Comparison of ENCODE assay signal across 1 cellular context in the genomic region with DNA sequence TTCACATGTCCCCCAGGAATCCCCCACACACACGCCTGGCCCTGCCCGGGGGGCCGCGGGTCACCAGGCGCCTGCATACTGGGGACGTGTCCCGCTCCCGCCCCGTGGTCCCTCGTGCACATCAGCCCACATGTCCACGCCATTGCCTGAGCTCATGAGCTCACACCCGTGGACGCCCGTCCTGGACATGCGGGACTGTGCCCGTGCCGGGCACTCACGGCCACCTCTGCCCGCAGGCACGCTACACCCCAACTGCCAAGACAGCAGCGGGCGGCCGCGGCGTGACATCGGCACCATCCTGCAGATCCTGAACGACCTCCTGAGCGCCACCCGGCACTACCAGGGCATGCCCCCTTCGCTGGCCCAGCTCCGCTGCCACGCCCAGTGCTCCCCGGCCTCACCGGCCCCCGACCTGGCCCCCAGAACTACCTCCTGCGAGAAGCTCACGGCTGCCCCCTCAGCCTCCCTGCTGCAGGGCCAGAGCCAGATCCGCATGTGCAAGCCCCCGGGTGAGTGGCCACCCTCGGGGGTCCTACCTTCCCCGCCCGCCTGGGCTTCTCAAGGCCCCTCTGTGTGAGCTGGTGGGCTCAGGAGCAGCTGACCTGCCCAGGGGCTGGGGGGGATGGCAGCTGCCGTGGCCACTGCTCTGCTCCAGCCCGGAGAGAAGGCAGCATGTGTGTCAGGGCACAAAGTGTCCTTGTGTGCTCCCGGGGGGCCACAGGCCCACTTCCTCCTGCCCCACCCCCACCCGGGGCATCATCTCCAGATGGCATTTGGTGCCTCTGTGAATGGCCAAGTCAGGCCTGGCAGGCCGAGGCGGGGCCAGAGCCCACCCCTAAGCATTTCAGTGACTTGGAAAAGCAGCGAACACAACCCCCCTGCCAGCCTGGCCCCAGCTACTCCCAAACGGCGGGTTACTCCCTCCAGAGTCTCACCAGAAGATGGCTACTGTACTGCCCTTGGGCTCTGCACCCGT.
A peak's percentile ranks its signal among the peaks of the same experiment; 100 is the strongest.
TF ChIP-seq lines count a peak whose summit lies in the region.

No MANE protein-coding gene starts in this region.

TF ChIP-seq in IMR-90, 13 proteins besides CTCF, POLR2A, EP300 and RAD21:
- TF ChIP-seq, protein P1, sequence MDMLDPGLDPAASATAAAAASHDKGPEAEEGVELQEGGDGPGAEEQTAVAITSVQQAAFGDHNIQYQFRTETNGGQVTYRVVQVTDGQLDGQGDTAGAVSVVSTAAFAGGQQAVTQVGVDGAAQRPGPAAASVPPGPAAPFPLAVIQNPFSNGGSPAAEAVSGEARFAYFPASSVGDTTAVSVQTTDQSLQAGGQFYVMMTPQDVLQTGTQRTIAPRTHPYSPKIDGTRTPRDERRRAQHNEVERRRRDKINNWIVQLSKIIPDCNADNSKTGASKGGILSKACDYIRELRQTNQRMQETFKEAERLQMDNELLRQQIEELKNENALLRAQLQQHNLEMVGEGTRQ (IDR thresholded peaks at IDR 0.05; ENCODE audit: low read depth, low read length), result peak; percentile 21; the same call in 1 of the 2 replicates
- no peak for TF ChIP-seq BHLHE40 (IDR thresholded peaks at IDR 0.05; ENCODE audit: low read depth, low read length)
